26 cellular contexts compared by ENCODE assay signal in the genomic region with DNA sequence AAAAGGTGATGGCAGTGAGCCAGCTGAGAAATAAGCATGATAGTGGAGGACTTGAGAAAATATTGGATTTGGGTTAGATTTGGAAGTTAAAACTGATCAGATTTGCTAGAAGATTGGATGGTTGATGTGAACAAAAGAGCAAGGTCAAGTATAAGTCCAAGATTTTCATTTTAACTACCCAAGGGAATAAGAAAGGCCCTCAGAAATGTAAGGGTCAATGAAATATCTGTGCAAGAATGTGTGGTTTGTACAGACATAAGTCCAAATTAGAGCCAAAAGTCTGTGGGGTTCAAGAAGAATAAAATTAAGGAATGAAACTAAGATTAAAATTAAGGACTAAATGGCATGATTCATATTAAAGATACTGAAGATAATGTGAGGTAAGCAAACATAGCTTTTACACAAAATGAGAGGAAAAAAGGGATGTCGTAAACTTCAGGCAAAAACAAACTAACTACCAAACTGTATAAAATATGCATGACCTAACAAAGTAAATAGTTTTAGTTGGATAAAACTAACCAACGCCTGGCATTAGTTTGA.
"Had no signal": no experiment of that assay in that cellular context is flagged by ENCODE, and none has a peak within 500 bp of the region (broad histone marks: within the 10 kb centered on the region; RNA-seq: fewer than 3 reads in every experiment).

No MANE protein-coding gene starts in this region.

- DNase-seq: dorsolateral prefrontal cortex; effector CD4-positive, alpha-beta T cell; foreskin melanocyte; glutamatergic neuron; heart right ventricle; hippocampal formation; islet precursor cell; kidney glomerular epithelial cell; left colon; left ventricle myocardium inferior; lower lobe of right lung; naive thymus-derived CD8-positive, alpha-beta T cell; nephron progenitor cell; nucleus accumbens; ovary; posterior cingulate gyrus; psoas muscle; right cardiac atrium; small intestine; stimulated activated CD4-positive, alpha-beta T cell treated with anti-CD3 and anti-CD28 coated beads, Interleukin-15, amount 100 ng/mL, for 24 hours; stimulated activated CD4-positive, alpha-beta T cell treated with anti-CD3 and anti-CD28 coated beads, Interleukin-2, amount 100 ng/mL, for 48 hours; stimulated activated naive CD4-positive, alpha-beta T cell treated with Interleukin-2 at 50 U/mL for 16 hours; stomach; testis; tibial artery had no signal

- H3K9me3 ChIP-seq: heart right ventricle, left ventricle myocardium inferior, lower lobe of right lung, ovary, psoas muscle, stomach, testis, tibial artery had no signal

- H3K36me3 ChIP-seq: heart right ventricle, left ventricle myocardium inferior, lower lobe of right lung, ovary, stomach, tibial artery had no signal

- H3K27ac ChIP-seq: dorsolateral prefrontal cortex, heart right ventricle, left ventricle myocardium inferior, lower lobe of right lung, ovary, psoas muscle, stomach, testis, tibial artery had no signal

- H3K9me3 Mint-ChIP-seq: nephron progenitor cell, type B pancreatic cell had no signal

- H3K27me3 ChIP-seq: dorsolateral prefrontal cortex, heart right ventricle, ovary, stomach, testis, tibial artery had no signal

- ATAC-seq: heart right ventricle; left colon; lower lobe of right lung; naive thymus-derived CD8-positive, alpha-beta T cell; psoas muscle; right cardiac atrium had no signal

- H3K4me3 ChIP-seq: dorsolateral prefrontal cortex, heart right ventricle, left ventricle myocardium inferior, lower lobe of right lung, ovary, psoas muscle, stomach, testis, tibial artery had no signal

- H3K27ac Mint-ChIP-seq: naive thymus-derived CD8-positive, alpha-beta T cell; nephron progenitor cell; type B pancreatic cell had no signal

- H3K36me3 Mint-ChIP-seq: naive thymus-derived CD8-positive, alpha-beta T cell; type B pancreatic cell had no signal

- H3K4me3 Mint-ChIP-seq: naive thymus-derived CD8-positive, alpha-beta T cell; nephron progenitor cell; type B pancreatic cell had no signal

- H3K4me1 ChIP-seq: heart right ventricle, left ventricle myocardium inferior, lower lobe of right lung, psoas muscle, testis had no signal

- H3K4me1 Mint-ChIP-seq: naive thymus-derived CD8-positive, alpha-beta T cell; nephron progenitor cell had no signal
